In the genomic region with DNA sequence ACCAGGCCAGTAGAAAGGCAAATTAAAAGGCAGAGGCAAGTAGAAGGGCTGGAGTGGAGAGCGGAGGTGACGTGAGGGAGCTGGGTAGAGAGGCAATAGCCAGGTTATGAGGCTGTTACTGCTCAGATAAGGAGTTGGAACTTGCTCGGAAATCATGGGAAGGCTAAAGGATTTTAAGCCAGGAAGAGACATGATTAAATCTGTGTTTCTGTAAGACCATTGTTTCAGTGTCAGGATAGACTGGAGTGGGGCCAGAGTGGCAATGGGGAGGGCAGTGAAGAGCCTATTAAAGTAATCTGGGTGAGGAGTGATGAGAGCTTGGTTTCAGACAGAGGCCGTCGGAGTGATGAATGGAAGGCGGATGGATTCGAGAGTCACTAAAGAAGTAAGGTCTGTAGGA, we compare ENCODE assay signal across 25 cellular contexts. TPM values are rescaled to one million over a fixed set of nuclear protein-coding genes. Genes with fewer than 3 reads are reported as not detected.
DNase-seq lines count a peak whose midpoint lies in the region; ATAC-seq and TF ChIP-seq lines count a peak whose summit lies in the region.
"Had no signal": no experiment of that assay in that cellular context is flagged by ENCODE, and none has a peak within 500 bp of the region (broad histone marks: within the 10 kb centered on the region; RNA-seq: fewer than 3 reads in every experiment).

No MANE protein-coding gene starts in this region.

- TF ChIP-seq CTCF in IMR-90 (conservative IDR thresholded peaks at IDR 0.05; ENCODE audit: low read depth, low read length): no peak
- TF ChIP-seq CTCF in left ventricle myocardium inferior (IDR thresholded peaks at IDR 0.05; ENCODE audit: borderline replicate concordance): no peak
- no peak for TF ChIP-seq CTCF in endothelial cell (IDR thresholded peaks at IDR 0.05; ENCODE audit: unreplicated experiment)
- TF ChIP-seq CTCF in gastrocnemius medialis (IDR thresholded peaks at IDR 0.05 in 4 of 5, conservative IDR thresholded peaks at IDR 0.05 in 1 of 5): no peak

- no peak overlapping the region for H3K4me3 Mint-ChIP-seq in activated T-helper 2 cell treated with anti-CD3 and anti-CD28 coated beads, Interferon-gamma antibody, Interleukin-2, Interleukin-4, amounts not matched to agents 10 μg/mL and 5 μg/mL and 100 μg/mL, durations not matched to agents 14 hours and 24 hours and 36 hours (ENCODE audit: low read depth)
- H3K4me3 Mint-ChIP-seq in endothelial cell (ENCODE audit: unreplicated experiment): no peak overlapping the region
- H3K4me3 Mint-ChIP-seq: activated CD4-positive, alpha-beta memory T cell treated with anti-CD3 and anti-CD28 coated beads for 36 hours; neural crest cell; WTC11 had no signal

- H3K14ac ChIP-seq in IMR-90 (replicated peaks; ENCODE audit: low read depth, low read length): peak overlapping the region; percentile 33

- H3K56ac ChIP-seq in IMR-90 (ENCODE audit: extremely low read depth, insufficient read depth, low read length): no peak overlapping the region

- CTCF ChIA-PET in IMR-90 (lab: Yijun Ruan, JAX): no interaction called here

- no peak overlapping the region for H3K18ac ChIP-seq in IMR-90 (ENCODE audit: low read depth, low read length)

- H3K4me1 ChIP-seq in IMR-90 (ENCODE audit: control insufficient read depth, insufficient read depth, low read length) (peaks cover 2% of the 10 kb centered on the region; the same call in 1 of the 2 replicates), left ventricle myocardium inferior (peaks cover 16% of the 10 kb centered on the region), gastrocnemius medialis (no peaks in the 10 kb centered on the region)
- H3K4me1 ChIP-seq: upper lobe of left lung had no signal

- no peak overlapping the region for H3K9ac ChIP-seq in IMR-90 (ENCODE audit: low read depth, low read length)
- H3K9ac ChIP-seq: KMS-11 had no signal

- 79% methylated on average over 7 of the region's 7 CpGs; no CpG with 5 or more reads in 1 of the 2 experiments for WGBS in IMR-90 (ENCODE audit: extremely low coverage in 2 of 2, insufficient read length in 1 of 2), 2 experiments

- no peak overlapping the region for H2AK9ac ChIP-seq in IMR-90 (replicated peaks; ENCODE audit: low read depth, low read length, poor library complexity)

- no peak for TF ChIP-seq POLR2A in IMR-90 (IDR thresholded peaks at IDR 0.05; ENCODE audit: low read depth, low read length)
- TF ChIP-seq POLR2A in gastrocnemius medialis (IDR thresholded peaks at IDR 0.05): no peak

- no peak overlapping the region for H2AFZ ChIP-seq in IMR-90 (replicated peaks; ENCODE audit: low read length, poor library complexity)

- in situ Hi-C loops in IMR-90 (cut with MboI; ENCODE audit: low sequenced_read_pairs): no loop called here
- in situ Hi-C loops in gastrocnemius medialis (cut with MboI; ENCODE audit: low sequenced_read_pairs in 4 of 4): no loop called here

- no peak overlapping the region for H3K4me3 ChIP-seq in IMR-90 (ENCODE audit: insufficient read depth, low read depth, low read length)
- no peak overlapping the region for H3K4me3 ChIP-seq in left ventricle myocardium inferior
- no peak overlapping the region for H3K4me3 ChIP-seq in gastrocnemius medialis
- H3K4me3 ChIP-seq: SJSA1, upper lobe of left lung had no signal

- peaks cover 26 to 42% of the 10 kb centered on the region in 2 experiments for H3K79me1 ChIP-seq in IMR-90 (ENCODE audit: low read depth in 1 of 2, low read length in 2 of 2)

- H3K27me3 ChIP-seq in IMR-90 (ENCODE audit: control insufficient read depth, insufficient read depth, low read length) (no peaks in the 10 kb centered on the region), left ventricle myocardium inferior (ENCODE audit: low read depth) (no peaks in the 10 kb centered on the region), gastrocnemius medialis (no peaks in the 10 kb centered on the region)
- H3K27me3 ChIP-seq: SJSA1, upper lobe of left lung had no signal

- peak overlapping the region; percentile 40; the same call in 1 of the 2 replicates for H2AK5ac ChIP-seq in IMR-90 (ENCODE audit: low read depth, low read length)

- no peak overlapping the region for H2BK5ac ChIP-seq in IMR-90 (ENCODE audit: low read depth, low read length, poor library complexity, severe bottlenecking)

- no peak overlapping the region for H4K91ac ChIP-seq in IMR-90 (ENCODE audit: insufficient read depth, low read depth, low read length)

- H3K9me3 Mint-ChIP-seq in activated T-helper 2 cell treated with anti-CD3 and anti-CD28 coated beads, Interferon-gamma antibody, Interleukin-2, Interleukin-4, amounts not matched to agents 10 μg/mL and 5 μg/mL and 100 μg/mL, durations not matched to agents 14 hours and 24 hours and 36 hours: no peaks in the 10 kb centered on the region
- no peaks in the 10 kb centered on the region for H3K9me3 Mint-ChIP-seq in endothelial cell (ENCODE audit: unreplicated experiment)
- H3K9me3 Mint-ChIP-seq: activated CD4-positive, alpha-beta memory T cell treated with anti-CD3 and anti-CD28 coated beads for 36 hours; neural crest cell; WTC11 had no signal

- no peak overlapping the region for H3K27ac ChIP-seq in IMR-90 (ENCODE audit: insufficient read depth, low read length)
- H3K27ac ChIP-seq in left ventricle myocardium inferior (replicated peaks): peak overlapping the region; percentile 68
- no peak overlapping the region for H3K27ac ChIP-seq in gastrocnemius medialis
- H3K27ac ChIP-seq: KMS-11, SJSA1, upper lobe of left lung had no signal

- 0 out of 2 replicates have a peak, but pooled peaks cover 3% of the 10 kb centered on the region for H3K9me1 ChIP-seq in IMR-90 (ENCODE audit: insufficient read depth, low read length)

- dilution Hi-C loops in IMR-90 (cut with HindIII; ENCODE audit: low sequenced_read_pairs, unreplicated experiment): no loop called here

- H3K36me3 Mint-ChIP-seq in activated T-helper 2 cell treated with anti-CD3 and anti-CD28 coated beads, Interferon-gamma antibody, Interleukin-2, Interleukin-4, amounts not matched to agents 10 μg/mL and 5 μg/mL and 100 μg/mL, durations not matched to agents 14 hours and 24 hours and 36 hours (ENCODE audit: low read depth): peaks cover 74% of the 10 kb centered on the region
- H3K36me3 Mint-ChIP-seq in endothelial cell (ENCODE audit: low read depth, unreplicated experiment): peaks cover 16% of the 10 kb centered on the region
- H3K36me3 Mint-ChIP-seq: activated CD4-positive, alpha-beta memory T cell treated with anti-CD3 and anti-CD28 coated beads for 36 hours; WTC11 had no signal

- BruUV-seq in IMR-90 (replicated peaks; lab: Mats Ljungman, UMichigan): no TSS peak

- H4K8ac ChIP-seq in IMR-90 (ENCODE audit: low read depth in 2 of 2, low read length in 2 of 2): no peak overlapping the region

- H3K4me1 Mint-ChIP-seq in activated T-helper 2 cell treated with anti-CD3 and anti-CD28 coated beads, Interferon-gamma antibody, Interleukin-2, Interleukin-4, amounts not matched to agents 10 μg/mL and 5 μg/mL and 100 μg/mL, durations not matched to agents 14 hours and 24 hours and 36 hours (ENCODE audit: low read depth): peaks cover 56% of the 10 kb centered on the region
- H3K4me1 Mint-ChIP-seq in endothelial cell (ENCODE audit: unreplicated experiment): peaks cover 36% of the 10 kb centered on the region
- H3K4me1 Mint-ChIP-seq: neural crest cell had no signal

- H3K36me3 ChIP-seq in IMR-90 (ENCODE audit: control insufficient read depth, insufficient read depth, low read length) (no peaks in the 10 kb centered on the region), left ventricle myocardium inferior (no peaks in the 10 kb centered on the region), gastrocnemius medialis (no peaks in the 10 kb centered on the region)
- H3K36me3 ChIP-seq: SJSA1, upper lobe of left lung had no signal

- POLR2A ChIA-PET in IMR-90 (lab: Charles Lee; ENCODE audit: unreplicated experiment): interaction anchor here (0.5 kb wide), 1 partner anchor 332 kb away, joined by 7 read pairs; no protein-coding TSS in a partner anchor

- peak; percentile 31 for DNase-seq in DMS79 (lab: John Stamatoyannopoulos, UW)
- no peak for DNase-seq in IMR-90
- DNase-seq in activated T-helper 2 cell treated with anti-CD3 and anti-CD28 coated beads, Interferon-gamma antibody, Interleukin-2, Interleukin-4, amounts not matched to agents 10 μg/mL and 5 μg/mL and 100 μg/mL, durations not matched to agents 14 hours and 24 hours and 36 hours (ENCODE audit: low spot score): no peak
- peak; percentile 34 for DNase-seq in left ventricle myocardium inferior
- DNase-seq in iPS-NIHi7 (ENCODE audit: extremely low spot score): no peak
- no peak for DNase-seq in endothelial cell (ENCODE audit: low spot score)
- DNase-seq in superior temporal gyrus (ENCODE audit: extremely low spot score): no peak
- DNase-seq in gastrocnemius medialis: no peak
- DNase-seq: activated CD4-positive, alpha-beta memory T cell treated with anti-CD3 and anti-CD28 coated beads for 36 hours; activated naive CD4-positive, alpha-beta T cell treated with Interleukin-2 at 50 U/mL for 16 hours; activated T-cell treated with anti-CD3 and anti-CD28 coated beads, Interleukin-2, amount 50 U/mL, for 1 hour; AML-193; cerebellar nuclear complex; DND-41; effector CD4-positive, alpha-beta T cell; H7; stimulated activated naive CD4-positive, alpha-beta T cell treated with Interleukin-2 at 50 U/mL for 16 hours; upper lobe of left lung had no signal

- H3K4ac ChIP-seq in IMR-90 (ENCODE audit: low read depth, low read length): no peak overlapping the region

- H4K20me1 ChIP-seq in IMR-90 (ENCODE audit: insufficient read depth, low read length): no peaks in the 10 kb centered on the region

- H3K27ac Mint-ChIP-seq in activated T-helper 2 cell treated with anti-CD3 and anti-CD28 coated beads, Interferon-gamma antibody, Interleukin-2, Interleukin-4, amounts not matched to agents 10 μg/mL and 5 μg/mL and 100 μg/mL, durations not matched to agents 14 hours and 24 hours and 36 hours: peak overlapping the region; percentile 26
- no peak overlapping the region for H3K27ac Mint-ChIP-seq in endothelial cell (ENCODE audit: unreplicated experiment)
- H3K27ac Mint-ChIP-seq: activated CD4-positive, alpha-beta memory T cell treated with anti-CD3 and anti-CD28 coated beads for 36 hours; WTC11 had no signal

- H3K9me3 ChIP-seq in IMR-90 (ENCODE audit: control insufficient read depth, insufficient read depth, low read length) (no peaks in the 10 kb centered on the region), left ventricle myocardium inferior (replicated peaks) (no peaks in the 10 kb centered on the region), gastrocnemius medialis (no peaks in the 10 kb centered on the region)
- H3K9me3 ChIP-seq: SJSA1, upper lobe of left lung had no signal

- H3K4me2 ChIP-seq in IMR-90 (ENCODE audit: low read depth, low read length): no peak overlapping the region
- H3K4me2 ChIP-seq: KMS-11 had no signal

- no peak overlapping the region for H2BK120ac ChIP-seq in IMR-90 (ENCODE audit: low read depth, low read length)

- no peak overlapping the region for H3K23ac ChIP-seq in IMR-90 (ENCODE audit: low read depth, low read length)

- no peak overlapping the region for H2BK15ac ChIP-seq in IMR-90 (ENCODE audit: low read depth, low read length)

- H2BK20ac ChIP-seq in IMR-90 (ENCODE audit: low read depth, low read length): no peak overlapping the region

- H3K27me3 Mint-ChIP-seq in activated T-helper 2 cell treated with anti-CD3 and anti-CD28 coated beads, Interferon-gamma antibody, Interleukin-2, Interleukin-4, amounts not matched to agents 10 μg/mL and 5 μg/mL and 100 μg/mL, durations not matched to agents 14 hours and 24 hours and 36 hours (ENCODE audit: low read depth): no peaks in the 10 kb centered on the region
- peaks cover 11% of the 10 kb centered on the region for H3K27me3 Mint-ChIP-seq in endothelial cell (ENCODE audit: unreplicated experiment)
- H3K27me3 Mint-ChIP-seq: activated CD4-positive, alpha-beta memory T cell treated with anti-CD3 and anti-CD28 coated beads for 36 hours had no signal

- no peak overlapping the region for H4K5ac ChIP-seq in IMR-90 (ENCODE audit: low read depth, low read length)

- ATAC-seq in IMR-90 (ENCODE audit: low read depth) (no peak), gastrocnemius medialis (no peak)
- ATAC-seq: esophagus mucosa, left lobe of liver, Panc1, WTC11 had no signal

- intact Hi-C loops in IMR-90 (cut with micrococcal nuclease) (no loop called here), left ventricle myocardium inferior (cut with micrococcal nuclease) (no loop called here), gastrocnemius medialis (cut with DNase I; ENCODE audit: low total_unique reads) (no loop called here)
- intact Hi-C loops in activated T-helper 2 cell treated with anti-CD3 and anti-CD28 coated beads, Interferon-gamma antibody, Interleukin-2, Interleukin-4, amounts not matched to agents 10 μg/mL and 5 μg/mL and 100 μg/mL, durations not matched to agents 14 hours and 24 hours and 36 hours (cut with micrococcal nuclease): no loop called here

- no peak for TF ChIP-seq RAD21 in IMR-90 (IDR thresholded peaks at IDR 0.05; ENCODE audit: low read length)

RNA-seq across cellular contexts. Expression of a gene that starts 39.0 kb away (rescaled TPM):
- 6.1 and 7.2 TPM in 2 replicates for total RNA-seq in IMR-90 (2012; rRNA removed)
- polyA plus RNA-seq in IMR-90 (2012; rRNA removed): 7.1 and 9.2 TPM in 2 replicates
- polyA plus RNA-seq in IMR-90 (2012; cell fraction: cytosol; rRNA removed): 3.9 and 6.4 TPM in 2 replicates
- polyA plus RNA-seq in IMR-90 (2012; cell fraction: nucleus; rRNA removed; ENCODE audit: low replicate concordance): 26.9 and 28.8 TPM in 2 replicates
- 159 and 166 TPM in 2 replicates for total RNA-seq in activated T-helper 2 cell treated with anti-CD3 and anti-CD28 coated beads, Interferon-gamma antibody, Interleukin-2, Interleukin-4, amounts not matched to agents 10 μg/mL and 5 μg/mL and 100 μg/mL, durations not matched to agents 14 hours and 24 hours and 36 hours
- total RNA-seq in left ventricle myocardium inferior: 31.8 TPM
- 49.6 TPM for total RNA-seq in endothelial cell (ENCODE audit: unreplicated experiment)
- 1 to 10 TPM; 2.1 to 7.8 (median 3.2) TPM for total RNA-seq in gastrocnemius medialis

Comparison
In these comparisons a context has a peak if more than half of its experiments do, and no peak if none do; other contexts are left out.
1. DNase-seq: peak in DMS79 (single experiment) and left ventricle myocardium inferior (single experiment); none in IMR-90 (single experiment), activated T-helper 2 cell treated with anti-CD3 and anti-CD28 coated beads, Interferon-gamma antibody, Interleukin-2, Interleukin-4, amounts not matched to agents 10 μg/mL and 5 μg/mL and 100 μg/mL, durations not matched to agents 14 hours and 24 hours and 36 hours (single experiment), iPS-NIHi7 (single experiment), endothelial cell (single experiment), superior temporal gyrus (single experiment) and gastrocnemius medialis (0 of 2).